Comparison of ENCODE assay signal across 8 cellular contexts in genomic region chr17:83200231-83200699, GRCh38.
DNase-seq lines count a peak whose midpoint lies in the region; ATAC-seq lines count a peak whose summit lies in the region.

No MANE protein-coding gene starts in this region.

- peaks cover 8% of the 10 kb centered on the region for H3K36me3 Mint-ChIP-seq in dendritic cell treated with granulocyte-macrophage colony-stimulating factor and Interleukin-4, amounts not matched to agents 40 ng/mL and 50 ng/mL, for 4 days (ENCODE audit: low read depth)

- ATAC-seq in GM19452 (IDR thresholded peaks at IDR 0.05; ENCODE audit: unreplicated experiment) (peak; percentile 52), HG03378 (IDR thresholded peaks at IDR 0.05; ENCODE audit: unreplicated experiment) (no peak), HG03039 (IDR thresholded peaks at IDR 0.05; ENCODE audit: unreplicated experiment) (no peak)

- intact Hi-C loops in dendritic cell treated with granulocyte-macrophage colony-stimulating factor and Interleukin-4, amounts not matched to agents 40 ng/mL and 50 ng/mL, for 4 days (cut with micrococcal nuclease), result no loop called here
- intact Hi-C loops in posterior vena cava (cut with DNase I), result no loop called here

- peak overlapping the region; percentile 77 for H3K4me3 Mint-ChIP-seq in dendritic cell treated with granulocyte-macrophage colony-stimulating factor and Interleukin-4, amounts not matched to agents 40 ng/mL and 50 ng/mL, for 4 days

- DNase-seq in T-helper 2 cell, result peak in 3 of 5 experiments; percentile 8 to 86 (median 76)
- DNase-seq in posterior vena cava (ENCODE audit: low spot score), result peak; percentile 94
- no peak for DNase-seq in iPS-NIHi7 (ENCODE audit: extremely low spot score)
- DNase-seq in NCI-H2196 (lab: John Stamatoyannopoulos, UW; ENCODE audit: unreplicated experiment), result no peak

- no peaks in the 10 kb centered on the region for H3K9me3 Mint-ChIP-seq in dendritic cell treated with granulocyte-macrophage colony-stimulating factor and Interleukin-4, amounts not matched to agents 40 ng/mL and 50 ng/mL, for 4 days

- H3K27ac Mint-ChIP-seq in dendritic cell treated with granulocyte-macrophage colony-stimulating factor and Interleukin-4, amounts not matched to agents 40 ng/mL and 50 ng/mL, for 4 days, result peak overlapping the region; percentile 100

- no peaks in the 10 kb centered on the region for H3K27me3 Mint-ChIP-seq in dendritic cell treated with granulocyte-macrophage colony-stimulating factor and Interleukin-4, amounts not matched to agents 40 ng/mL and 50 ng/mL, for 4 days

- H3K4me1 Mint-ChIP-seq in dendritic cell treated with granulocyte-macrophage colony-stimulating factor and Interleukin-4, amounts not matched to agents 40 ng/mL and 50 ng/mL, for 4 days (ENCODE audit: low read depth), result peaks cover 94% of the 10 kb centered on the region

Comparison
In these comparisons a context has a peak if more than half of its experiments do, and no peak if none do; other contexts are left out.
1. DNase-seq: peak in T-helper 2 cell (3 of 5) and posterior vena cava (single experiment); none in iPS-NIHi7 (single experiment) and NCI-H2196 (single experiment).